Comparison of ENCODE assay signal across 8 cellular contexts in the genomic region with DNA sequence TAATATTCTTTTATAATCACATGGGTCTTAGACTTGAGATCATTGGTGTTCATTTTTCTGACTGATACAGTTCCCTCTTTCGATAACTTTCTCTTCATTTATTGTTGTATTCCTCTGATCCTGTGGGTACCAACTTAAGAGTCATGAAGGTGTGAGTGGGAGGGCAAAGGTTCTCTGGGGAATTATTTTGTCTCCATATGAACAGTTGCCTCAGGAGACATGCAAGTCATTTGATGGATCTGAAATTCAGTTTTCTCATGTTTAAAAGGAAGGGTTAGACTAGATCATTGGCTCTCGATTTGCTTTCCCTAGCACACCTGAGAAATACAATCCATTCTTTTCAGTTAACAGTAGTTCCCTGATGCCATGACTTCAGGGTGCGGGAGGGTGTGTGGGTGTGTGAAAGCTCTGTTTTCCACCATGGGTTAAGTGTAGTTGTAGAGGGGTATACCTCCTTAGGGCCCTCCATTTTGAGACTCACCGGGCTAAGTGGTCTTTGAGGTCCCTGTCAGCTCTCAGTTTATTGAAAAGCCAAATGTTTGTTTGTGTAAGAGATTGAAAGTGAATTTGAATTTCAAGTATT. TPM values are rescaled to one million over a fixed set of nuclear protein-coding genes. Genes with fewer than 3 reads are reported as not detected.
DNase-seq lines count a peak whose midpoint lies in the region; ATAC-seq and TF ChIP-seq lines count a peak whose summit lies in the region.

No MANE protein-coding gene starts in this region.

- H3K4me2 ChIP-seq in OCI-LY1 (ENCODE audit: low read length): peak overlapping the region; percentile 59
- no peak overlapping the region for H3K4me2 ChIP-seq in neuronal stem cell (ENCODE audit: insufficient read depth, low read length, poor library complexity, severe bottlenecking)

- TF ChIP-seq CTCF in OCI-LY1 (IDR thresholded peaks at IDR 0.05; ENCODE audit: low read length) (no peak), prostate gland (IDR thresholded peaks at IDR 0.05) (no peak)

- DNase-seq in Daoy (ENCODE audit: low read depth): peak; percentile 9
- no peak for DNase-seq in effector memory CD4-positive, alpha-beta T cell
- DNase-seq in prostate gland (ENCODE audit: low spot score): no peak
- DNase-seq in neuronal stem cell (ENCODE audit: low spot score): no peak
- no peak for DNase-seq in NCI-H1930 (lab: John Stamatoyannopoulos, UW)

- H3K14ac ChIP-seq in neuronal stem cell (ENCODE audit: low read length): no peak overlapping the region

- H3K79me2 ChIP-seq in OCI-LY1 (ENCODE audit: insufficient read depth, low read length): 0 out of 2 replicates have a peak, but pooled peaks cover 4% of the 10 kb centered on the region

- no peak overlapping the region for H2BK5ac ChIP-seq in neuronal stem cell (ENCODE audit: low read length)

- H3K9me2 ChIP-seq in OCI-LY1 (ENCODE audit: low read depth, low read length): no peaks in the 10 kb centered on the region

- H3K27ac ChIP-seq in OCI-LY1 (ENCODE audit: low read depth, low read length, poor library complexity, severe bottlenecking): peak overlapping the region; percentile 81
- H3K27ac ChIP-seq in effector memory CD4-positive, alpha-beta T cell (ENCODE audit: insufficient read depth, low read length, poor library complexity, severe bottlenecking): peak overlapping the region; percentile 67
- H3K27ac ChIP-seq in prostate gland: no peak overlapping the region
- no peak overlapping the region for H3K27ac ChIP-seq in neuronal stem cell (replicated peaks; ENCODE audit: low read length)

- no peak for TF ChIP-seq POLR2A in prostate gland (IDR thresholded peaks at IDR 0.05)

- no peak overlapping the region for H2AFZ ChIP-seq in OCI-LY1 (ENCODE audit: low read length)
- H2AFZ ChIP-seq in neuronal stem cell (ENCODE audit: low read length): no peak overlapping the region

- H3F3A ChIP-seq in OCI-LY1 (ENCODE audit: insufficient read depth, low read length): no peaks in the 10 kb centered on the region

- H2BK120ac ChIP-seq in neuronal stem cell (ENCODE audit: low read depth, low read length): no peak overlapping the region

- no peak overlapping the region for H2AK5ac ChIP-seq in neuronal stem cell (ENCODE audit: low read depth, low read length)

- H3K27me3 ChIP-seq in OCI-LY1 (ENCODE audit: insufficient read depth, low read length) (no peaks in the 10 kb centered on the region), prostate gland (replicated peaks; ENCODE audit: insufficient read depth) (no peaks in the 10 kb centered on the region), neuronal stem cell (ENCODE audit: control insufficient read depth in 3 of 3, insufficient read depth in 3 of 3, low read depth in 1 of 3, low read length in 3 of 3) (no peaks in the 10 kb centered on the region)
- H3K27me3 ChIP-seq in effector memory CD4-positive, alpha-beta T cell (replicated peaks; ENCODE audit: control insufficient read depth, insufficient read depth, low read length, poor library complexity, severe bottlenecking): no peaks in the 10 kb centered on the region

- H3K36me3 ChIP-seq in OCI-LY1 (ENCODE audit: insufficient read depth, low read length): peaks cover 64% of the 10 kb centered on the region
- peaks cover 9% of the 10 kb centered on the region for H3K36me3 ChIP-seq in effector memory CD4-positive, alpha-beta T cell (ENCODE audit: control insufficient read depth, insufficient read depth, low read length)
- no peaks in the 10 kb centered on the region for H3K36me3 ChIP-seq in prostate gland
- peaks cover 0 to 37% of the 10 kb centered on the region in 2 donors for H3K36me3 ChIP-seq in neuronal stem cell (replicated peaks in 1 of 2; ENCODE audit: control insufficient read depth in 2 of 2, insufficient read depth in 2 of 2, low read length in 2 of 2)

- no peak overlapping the region for H2BK12ac ChIP-seq in neuronal stem cell (ENCODE audit: low read length)

- H3K23ac ChIP-seq in neuronal stem cell (ENCODE audit: low read depth, low read length, poor library complexity): no peak overlapping the region

- H3K9ac ChIP-seq in OCI-LY1 (ENCODE audit: low read length) (peak overlapping the region; percentile 66), neuronal stem cell (ENCODE audit: low read depth, low read length, poor library complexity) (no peak overlapping the region)

- intact Hi-C loops in prostate gland (cut with DNase I): no loop called here

- H4K91ac ChIP-seq in neuronal stem cell (ENCODE audit: low read depth, low read length, poor library complexity): no peak overlapping the region

- H3K18ac ChIP-seq in neuronal stem cell (ENCODE audit: low read length): no peak overlapping the region

- peaks cover 20% of the 10 kb centered on the region for H3K4me1 ChIP-seq in OCI-LY1 (ENCODE audit: insufficient read depth, low read length, severe bottlenecking)
- H3K4me1 ChIP-seq in effector memory CD4-positive, alpha-beta T cell (ENCODE audit: control insufficient read depth, insufficient read depth, low read length, poor library complexity, severe bottlenecking): peaks cover 16% of the 10 kb centered on the region
- no peaks in the 10 kb centered on the region for H3K4me1 ChIP-seq in prostate gland (replicated peaks)
- peaks cover 0 to 3% of the 10 kb centered on the region in 2 donors for H3K4me1 ChIP-seq in neuronal stem cell (ENCODE audit: control insufficient read depth in 2 of 2, insufficient read depth in 1 of 2, low read depth in 1 of 2, low read length in 2 of 2)

- no peak overlapping the region for H3K4ac ChIP-seq in neuronal stem cell (ENCODE audit: low read length)

- H4K8ac ChIP-seq in neuronal stem cell (ENCODE audit: low read depth, low read length): no peak overlapping the region

- H3K79me1 ChIP-seq in neuronal stem cell (ENCODE audit: low read depth, low read length): no peaks in the 10 kb centered on the region

- ATAC-seq in HG03025 (IDR thresholded peaks at IDR 0.05; ENCODE audit: low FRiP score, unreplicated experiment) (no peak), HG03432 (IDR thresholded peaks at IDR 0.05; ENCODE audit: unreplicated experiment) (no peak)

- H3K4me3 ChIP-seq in OCI-LY1 (ENCODE audit: low read depth, low read length, poor library complexity, severe bottlenecking): peak overlapping the region; percentile 57
- peak overlapping the region; percentile 45 for H3K4me3 ChIP-seq in effector memory CD4-positive, alpha-beta T cell (ENCODE audit: insufficient read depth, low read depth, low read length, poor library complexity, severe bottlenecking)
- peak overlapping the region; percentile 18 to 38 for H3K4me3 ChIP-seq in prostate gland
- H3K4me3 ChIP-seq in neuronal stem cell (ENCODE audit: low read length in 2 of 2): peak overlapping the region in 1 of 2 donors; percentile 43

- WGBS in prostate gland: 36% methylated on average over 4 of the region's 4 CpGs
- no CpG with 5 or more reads among the region's 4 CpGs for WGBS in neuronal stem cell (ENCODE audit: extremely low coverage in 2 of 2, insufficient read length in 2 of 2, insufficient replicate concordance in 1 of 2), 2 donors

- H3K9me3 ChIP-seq in OCI-LY1 (ENCODE audit: low read length): no peaks in the 10 kb centered on the region
- no peaks in the 10 kb centered on the region for H3K9me3 ChIP-seq in effector memory CD4-positive, alpha-beta T cell (ENCODE audit: control insufficient read depth, low read length)
- no peaks in the 10 kb centered on the region for H3K9me3 ChIP-seq in prostate gland
- peaks cover 0 to 3% of the 10 kb centered on the region in 2 donors for H3K9me3 ChIP-seq in neuronal stem cell (replicated peaks in 1 of 2; ENCODE audit: control insufficient read depth in 2 of 2, insufficient read depth in 1 of 2, low read depth in 1 of 2, low read length in 2 of 2)

- no peaks in the 10 kb centered on the region for H4K20me1 ChIP-seq in OCI-LY1 (ENCODE audit: insufficient read depth, low read length)

- H2BK15ac ChIP-seq in neuronal stem cell (ENCODE audit: low read length): no peak overlapping the region

RNA-seq across cellular contexts. Expression of gene CNTRL, which starts 47.8 kb away (rescaled TPM):
- total RNA-seq in Daoy (2014; rRNA removed; shearing (Covaris generic)): 21.4 and 21.5 TPM in 2 replicates
- 10 to 100 TPM; 10.3 to 21.9 TPM for total RNA-seq in prostate gland
- 18.0 TPM for polyA plus RNA-seq in neuronal stem cell (2013, experiment 1 of 2)
- 17.4 TPM for polyA plus RNA-seq in neuronal stem cell (2013, experiment 2 of 2)

Comparison
In these comparisons a context has a peak if more than half of its experiments do, and no peak if none do; other contexts are left out.
1. H3K27ac ChIP-seq: peak in OCI-LY1 (single experiment) and effector memory CD4-positive, alpha-beta T cell (single experiment); none in prostate gland (0 of 2) and neuronal stem cell (single experiment).